ENCODE assay signal across 25 cellular contexts in genomic region chr3:114338651-114339357, GRCh38. TPM values are rescaled to one million over a fixed set of nuclear protein-coding genes. Genes with fewer than 3 reads are reported as not detected.
DNase-seq lines count a peak whose midpoint lies in the region; ATAC-seq and TF ChIP-seq lines count a peak whose summit lies in the region.
"Had no signal": no experiment of that assay in that cellular context is flagged by ENCODE, and none has a peak within 500 bp of the region (broad histone marks: within the 10 kb centered on the region; RNA-seq: fewer than 3 reads in every experiment).

No MANE protein-coding gene starts in this region.

- H3K9me3 ChIP-seq in CD8-positive, alpha-beta T cell (ENCODE audit: low read length): no peaks in the 10 kb centered on the region
- H3K9me3 ChIP-seq: BE2C, colonic mucosa, heart right ventricle, lower lobe of right lung, neutrophil, vagina had no signal

- peaks cover 2% of the 10 kb centered on the region for H3K36me3 Mint-ChIP-seq in activated CD4-positive, alpha-beta T cell treated with anti-CD3 and anti-CD28 coated beads, Interleukin-2, amount 10 ng/mL, durations not matched to agents 24 days and 14 days (ENCODE audit: low read depth)
- H3K36me3 Mint-ChIP-seq in CD8-positive, alpha-beta T cell: peaks cover 56% of the 10 kb centered on the region
- H3K36me3 Mint-ChIP-seq in activated CD8-positive, alpha-beta T cell treated with anti-CD3 and anti-CD28 coated beads, Interleukin-2, amount 10 ng/mL, durations not matched to agents 7 days and 5 days (ENCODE audit: low read depth): peaks cover 7% of the 10 kb centered on the region
- H3K36me3 Mint-ChIP-seq in natural killer cell: no peaks in the 10 kb centered on the region

- H3K27ac Mint-ChIP-seq in activated CD4-positive, alpha-beta T cell treated with anti-CD3 and anti-CD28 coated beads, Interleukin-2, amount 10 ng/mL, durations not matched to agents 24 days and 14 days: peak overlapping the region; percentile 30
- peak overlapping the region; percentile 86 for H3K27ac Mint-ChIP-seq in CD8-positive, alpha-beta T cell
- H3K27ac Mint-ChIP-seq in activated CD8-positive, alpha-beta T cell treated with anti-CD3 and anti-CD28 coated beads, Interleukin-2, amount 10 ng/mL, durations not matched to agents 7 days and 5 days: peak overlapping the region; percentile 54
- peak overlapping the region; percentile 70 to 83 for H3K27ac Mint-ChIP-seq in natural killer cell

- CTCF ChIA-PET in CD8-positive, alpha-beta T cell (lab: Charles Lee): no interaction called here
- CTCF ChIA-PET in activated CD8-positive, alpha-beta T cell treated with anti-CD3 and anti-CD28 coated beads, Interleukin-2, amount 10 ng/mL, durations not matched to agents 7 days and 5 days (lab: Charles Lee): interaction anchor here (0.7 to 1.2 kb wide), 3 partner anchors 48 to 126 kb away, joined by 3 to 5 read pairs (median 5); no protein-coding TSS in a partner anchor

- H3K27me3 Mint-ChIP-seq in activated CD4-positive, alpha-beta T cell treated with anti-CD3 and anti-CD28 coated beads, Interleukin-2, amount 10 ng/mL, durations not matched to agents 24 days and 14 days: no peaks in the 10 kb centered on the region
- H3K27me3 Mint-ChIP-seq in CD8-positive, alpha-beta T cell (ENCODE audit: low read depth): no peaks in the 10 kb centered on the region
- no peaks in the 10 kb centered on the region for H3K27me3 Mint-ChIP-seq in activated CD8-positive, alpha-beta T cell treated with anti-CD3 and anti-CD28 coated beads, Interleukin-2, amount 10 ng/mL, durations not matched to agents 7 days and 5 days (ENCODE audit: low read depth)
- no peaks in the 10 kb centered on the region for H3K27me3 Mint-ChIP-seq in natural killer cell (ENCODE audit: low read depth in 2 of 2)
- H3K27me3 Mint-ChIP-seq: activated naive CD8-positive, alpha-beta T cell; brain had no signal

- H3K9me3 Mint-ChIP-seq in activated CD4-positive, alpha-beta T cell treated with anti-CD3 and anti-CD28 coated beads, Interleukin-2, amount 10 ng/mL, durations not matched to agents 24 days and 14 days: no peaks in the 10 kb centered on the region
- H3K9me3 Mint-ChIP-seq in CD8-positive, alpha-beta T cell: no peaks in the 10 kb centered on the region
- no peaks in the 10 kb centered on the region for H3K9me3 Mint-ChIP-seq in activated CD8-positive, alpha-beta T cell treated with anti-CD3 and anti-CD28 coated beads, Interleukin-2, amount 10 ng/mL, durations not matched to agents 7 days and 5 days (ENCODE audit: insufficient read depth)
- no peaks in the 10 kb centered on the region for H3K9me3 Mint-ChIP-seq in natural killer cell
- H3K9me3 Mint-ChIP-seq: activated T-cell treated with anti-CD3 and anti-CD28 coated beads, Interleukin-2, amount 50 U/mL, for 4 hours; brain had no signal

- H3K4me3 ChIP-seq in CD8-positive, alpha-beta T cell (ENCODE audit: low read depth, low read length): no peak overlapping the region
- H3K4me3 ChIP-seq: colonic mucosa, heart right ventricle, lower lobe of right lung, vagina had no signal

- H3K27ac ChIP-seq in CD8-positive, alpha-beta T cell (ENCODE audit: low read depth, low read length): no peak overlapping the region
- H3K27ac ChIP-seq: colonic mucosa, lower lobe of right lung, neutrophil, RWPE1, vagina had no signal

- no peaks in the 10 kb centered on the region for H3K4me1 ChIP-seq in CD8-positive, alpha-beta T cell (ENCODE audit: insufficient read depth, low read length)
- H3K4me1 ChIP-seq: BE2C, colonic mucosa, lower lobe of right lung had no signal

- ATAC-seq in CD8-positive, alpha-beta T cell: peak; percentile 48
- no peak for ATAC-seq in activated CD8-positive, alpha-beta T cell treated with anti-CD3 and anti-CD28 coated beads, Interleukin-2, amount 10 ng/mL, durations not matched to agents 7 days and 5 days
- peak; percentile 45 to 84 (median 58) for ATAC-seq in natural killer cell

- no peak for TF ChIP-seq CTCF in CD8-positive, alpha-beta T cell (IDR thresholded peaks at IDR 0.05)
- no peak for TF ChIP-seq CTCF in natural killer cell (IDR thresholded peaks at IDR 0.05)

- POLR2A ChIA-PET in CD8-positive, alpha-beta T cell (lab: Charles Lee): interaction anchor here (0.9 to 1.2 kb wide), 2 partner anchors 15 to 32 kb away, joined by 3 to 5 read pairs; no protein-coding TSS in a partner anchor
- POLR2A ChIA-PET in activated CD8-positive, alpha-beta T cell treated with anti-CD3 and anti-CD28 coated beads, Interleukin-2, amount 10 ng/mL, durations not matched to agents 7 days and 5 days (lab: Charles Lee): interaction anchor here (0.8 kb wide), 1 partner anchor 48 kb away, joined by 3 read pairs; no protein-coding TSS in a partner anchor

- no peaks in the 10 kb centered on the region for H3K27me3 ChIP-seq in CD8-positive, alpha-beta T cell (ENCODE audit: insufficient read depth, low read length)
- H3K27me3 ChIP-seq: BE2C, colonic mucosa, heart right ventricle, neutrophil, vagina had no signal

- intact Hi-C loops in activated CD4-positive, alpha-beta T cell treated with anti-CD3 and anti-CD28 coated beads, Interleukin-2, amount 10 ng/mL, durations not matched to agents 24 days and 14 days (cut with micrococcal nuclease): no loop called here
- intact Hi-C loops in CD8-positive, alpha-beta T cell (cut with DNase I, micrococcal nuclease): loop anchor here in 1 of 2 experiments (5.0 kb wide), 1 partner anchor 187 kb away; no protein-coding TSS in a partner anchor
- intact Hi-C loops in natural killer cell (cut with micrococcal nuclease): loop anchor here (1.0 to 5.0 kb wide), 3 partner anchors 48 to 187 kb away; no protein-coding TSS in a partner anchor

- peak; percentile 61 for DNase-seq in activated CD4-positive, alpha-beta T cell treated with anti-CD3 and anti-CD28 coated beads, Interleukin-2, amount 10 ng/mL, durations not matched to agents 24 days and 14 days
- no peak for DNase-seq in activated CD4-positive, alpha-beta T cell treated with anti-CD3 and anti-CD28 coated beads for 1 hour
- no peak for DNase-seq in CD8-positive, alpha-beta T cell
- DNase-seq in activated CD8-positive, alpha-beta T cell treated with anti-CD3 and anti-CD28 coated beads, Interleukin-2, amount 10 ng/mL, durations not matched to agents 7 days and 5 days: no peak
- DNase-seq in natural killer cell (no peak), Kasumi-1 (lab: John Stamatoyannopoulos, UW) (no peak), CD1c-positive myeloid dendritic cell (ENCODE audit: extremely low spot score) (no peak), NCI-H1694 treated with DMSO at 0.1 percent for 48 hours (lab: John Stamatoyannopoulos, UW) (no peak)
- DNase-seq: activated CD4-positive, alpha-beta T cell treated with anti-CD3 and anti-CD28 coated beads, Interleukin-2, amount 50 U/mL, for 1 hour; activated T-cell treated with anti-CD3 and anti-CD28 coated beads, Interleukin-2, amount 50 U/mL, for 4 hours; BE2C; colonic mucosa; heart right ventricle; lower lobe of right lung; NCI-H1092; NCI-H2081 treated with DMSO at 0.1 percent for 48 hours; stimulated activated CD4-positive, alpha-beta T cell treated with anti-CD3 and anti-CD28 coated beads, Interleukin-12 subunit alpha, Interleukin-12 subunit beta, amount 100 ng/mL, for 4 hours had no signal

- peaks cover 17% of the 10 kb centered on the region for H3K4me1 Mint-ChIP-seq in activated CD4-positive, alpha-beta T cell treated with anti-CD3 and anti-CD28 coated beads, Interleukin-2, amount 10 ng/mL, durations not matched to agents 24 days and 14 days
- peaks cover 28% of the 10 kb centered on the region for H3K4me1 Mint-ChIP-seq in CD8-positive, alpha-beta T cell (ENCODE audit: low read depth)
- peaks cover 32% of the 10 kb centered on the region for H3K4me1 Mint-ChIP-seq in activated CD8-positive, alpha-beta T cell treated with anti-CD3 and anti-CD28 coated beads, Interleukin-2, amount 10 ng/mL, durations not matched to agents 7 days and 5 days (ENCODE audit: low read depth)
- peaks cover 32 to 43% of the 10 kb centered on the region in 2 donors for H3K4me1 Mint-ChIP-seq in natural killer cell

- peak overlapping the region; percentile 4 for H3K4me3 Mint-ChIP-seq in activated CD4-positive, alpha-beta T cell treated with anti-CD3 and anti-CD28 coated beads, Interleukin-2, amount 10 ng/mL, durations not matched to agents 24 days and 14 days
- peak overlapping the region; percentile 27 for H3K4me3 Mint-ChIP-seq in CD8-positive, alpha-beta T cell
- H3K4me3 Mint-ChIP-seq in activated CD8-positive, alpha-beta T cell treated with anti-CD3 and anti-CD28 coated beads, Interleukin-2, amount 10 ng/mL, durations not matched to agents 7 days and 5 days: peak overlapping the region; percentile 32
- H3K4me3 Mint-ChIP-seq in natural killer cell: peak overlapping the region; percentile 58
- H3K4me3 Mint-ChIP-seq: activated naive CD8-positive, alpha-beta T cell; activated T-cell treated with anti-CD3 and anti-CD28 coated beads, Interleukin-2, amount 50 U/mL, for 4 hours; brain had no signal

- H3K36me3 ChIP-seq in CD8-positive, alpha-beta T cell (ENCODE audit: insufficient read depth, low read length): no peaks in the 10 kb centered on the region
- H3K36me3 ChIP-seq: BE2C, colonic mucosa had no signal

RNA-seq across cellular contexts. Expression of gene TIGIT, which starts 45.0 kb away (rescaled TPM):
- total RNA-seq in activated CD4-positive, alpha-beta T cell treated with anti-CD3 and anti-CD28 coated beads, Interleukin-2, amount 10 ng/mL, durations not matched to agents 24 days and 14 days: 2.5 and 4.7 TPM in 2 replicates
- total RNA-seq in CD8-positive, alpha-beta T cell: 1 to 10 TPM; 8.7 to 9.8 TPM
- total RNA-seq in activated CD8-positive, alpha-beta T cell treated with anti-CD3 and anti-CD28 coated beads, Interleukin-2, amount 10 ng/mL, durations not matched to agents 7 days and 5 days: 10 to 100 TPM; 17.3 to 22.1 TPM
- total RNA-seq in natural killer cell: 10 to 100 TPM; 24.9 to 52.3 (median 43.9) TPM
- total RNA-seq: LHCN-M2, NCI-H460, pulmonary artery endothelial cell had no signal

Comparison
In these comparisons a context has a peak if more than half of its experiments do, and no peak if none do; other contexts are left out.
1. H3K27ac Mint-ChIP-seq: peak in every context shown above with its lines; median percentile 86 in CD8-positive, alpha-beta T cell; 76 in natural killer cell; 54 in activated CD8-positive, alpha-beta T cell treated with anti-CD3 and anti-CD28 coated beads, Interleukin-2, amount 10 ng/mL, durations not matched to agents 7 days and 5 days; 30 in activated CD4-positive, alpha-beta T cell treated with anti-CD3 and anti-CD28 coated beads, Interleukin-2, amount 10 ng/mL, durations not matched to agents 24 days and 14 days.
2. H3K4me3 Mint-ChIP-seq: peak in every context shown above with its lines; median percentile 58 in natural killer cell; 32 in activated CD8-positive, alpha-beta T cell treated with anti-CD3 and anti-CD28 coated beads, Interleukin-2, amount 10 ng/mL, durations not matched to agents 7 days and 5 days; 27 in CD8-positive, alpha-beta T cell; 4 in activated CD4-positive, alpha-beta T cell treated with anti-CD3 and anti-CD28 coated beads, Interleukin-2, amount 10 ng/mL, durations not matched to agents 24 days and 14 days.